Comparison of ENCODE assay signal across 16 cellular contexts in the genomic region with DNA sequence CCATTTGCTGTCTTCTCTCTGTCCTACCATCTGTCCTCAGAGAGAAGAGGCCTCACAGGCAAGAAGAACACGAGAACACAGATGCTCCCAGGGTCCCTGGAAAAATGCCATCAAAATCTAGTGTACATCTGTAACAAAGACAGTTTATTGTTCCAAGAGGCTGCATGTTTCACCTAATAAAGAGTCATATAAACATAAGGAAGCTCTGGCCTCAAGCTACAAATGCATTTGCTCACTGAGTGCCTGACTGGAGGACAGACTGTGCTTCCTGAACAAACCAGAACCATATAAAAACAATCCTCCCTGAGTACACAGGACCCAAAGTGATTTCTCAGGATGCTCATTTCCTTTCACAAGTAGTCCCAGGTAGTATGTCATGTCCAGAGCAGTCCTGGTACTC.
DNase-seq lines count a peak whose midpoint lies in the region; ATAC-seq, FAIRE-seq and TF ChIP-seq lines count a peak whose summit lies in the region.
"Had no signal": no experiment of that assay in that cellular context is flagged by ENCODE, and none has a peak within 500 bp of the region (broad histone marks: within the 10 kb centered on the region; RNA-seq: fewer than 3 reads in every experiment).

No MANE protein-coding gene starts in this region.

- H4K20me1 ChIP-seq in PC-3 (ENCODE audit: low read length) (no peaks in the 10 kb centered on the region), OCI-LY7 (ENCODE audit: insufficient read depth, low read length) (no peaks in the 10 kb centered on the region)

- ATAC-seq in PC-3 (peak; percentile 81), sciatic nerve (peak; percentile 31), HG03520 (IDR thresholded peaks at IDR 0.05; ENCODE audit: unreplicated experiment) (no peak), HG03469 (IDR thresholded peaks at IDR 0.05; ENCODE audit: unreplicated experiment) (no peak)
- ATAC-seq: SK-N-SH treated with all-trans-retinoic acid at 6 μM for 48 hours had no signal

- H3K4me1 ChIP-seq in PC-3 (ENCODE audit: insufficient read depth, low read length) = peaks cover 15% of the 10 kb centered on the region
- no peaks in the 10 kb centered on the region for H3K4me1 ChIP-seq in OCI-LY7 (ENCODE audit: insufficient read depth, low read length, poor library complexity, severe bottlenecking)

- H2AFZ ChIP-seq in PC-3 (ENCODE audit: low read length) = no peak overlapping the region
- H2AFZ ChIP-seq in OCI-LY7 (ENCODE audit: low read length) = no peak overlapping the region

- DNase-seq in LNCaP clone FGC (ENCODE audit: low read depth) = peak; percentile 99
- no peak for DNase-seq in PC-3
- peak; percentile 55 for DNase-seq in fibroblast of the conjunctiva (ENCODE audit: low read depth)
- DNase-seq in sciatic nerve (ENCODE audit: low spot score) = no peak
- no peak for DNase-seq in H54 (ENCODE audit: insufficient read length, low spot score)
- no peak for DNase-seq in OCI-LY7 (ENCODE audit: low spot score)
- DNase-seq: activated CD4-positive, CD25-positive, alpha-beta regulatory T cell; activated T-cell treated with anti-CD3 and anti-CD28 coated beads, Interleukin-2, amount 50 U/mL, for 1 hour; CD4-positive, alpha-beta memory T cell; effector CD8-positive, alpha-beta T cell; hippocampal formation; substantia nigra had no signal

- no peaks in the 10 kb centered on the region for H3K9me3 ChIP-seq in PC-3 (ENCODE audit: low read length)
- no peaks in the 10 kb centered on the region for H3K9me3 ChIP-seq in OCI-LY7 (ENCODE audit: low read length)

- H3F3A ChIP-seq in PC-3 (ENCODE audit: low read length, unreplicated experiment) = no peaks in the 10 kb centered on the region

- CTCF ChIA-PET in PC-3 (lab: Charles Lee) = interaction anchor here (0.7 kb wide), 1 partner anchor 14 kb away, joined by 3 read pairs; no protein-coding TSS in a partner anchor
- CTCF ChIA-PET in OCI-LY7 (lab: Charles Lee; ENCODE audit: unreplicated experiment) = no interaction called here

- H3K4me3 ChIP-seq in LNCaP clone FGC (ENCODE audit: low read depth, low read length) (no peak overlapping the region), PC-3 (ENCODE audit: low read length) (no peak overlapping the region), OCI-LY7 (ENCODE audit: low read depth, low read length, poor library complexity, severe bottlenecking) (no peak overlapping the region)

- H3K27ac ChIP-seq in PC-3 (ENCODE audit: low read length) = no peak overlapping the region
- no peak overlapping the region for H3K27ac ChIP-seq in OCI-LY7 (ENCODE audit: low read depth, low read length, poor library complexity, severe bottlenecking)
- H3K27ac ChIP-seq: HL-60 had no signal

- no peak for FAIRE-seq in H54 (lab: Jason Lieb, UNC)

- H3K79me2 ChIP-seq in PC-3 (ENCODE audit: low read length) = no peaks in the 10 kb centered on the region
- no peaks in the 10 kb centered on the region for H3K79me2 ChIP-seq in OCI-LY7 (ENCODE audit: insufficient read depth, low read depth, low read length)

- H3K9me2 ChIP-seq in PC-3 (replicated peaks; ENCODE audit: low read length) (0 out of 2 replicates have a peak, but pooled peaks cover 3% of the 10 kb centered on the region), OCI-LY7 (ENCODE audit: insufficient read depth, low read length) (no peaks in the 10 kb centered on the region)

- BruUV-seq in PC-3 (replicated peaks; lab: Mats Ljungman, UMichigan) (no TSS peak), OCI-LY7 (replicated peaks; lab: Mats Ljungman, UMichigan) (no TSS peak)

- H3K27me3 ChIP-seq in PC-3 (ENCODE audit: low read length) = no peaks in the 10 kb centered on the region

- no peak for TF ChIP-seq POLR2A in H54 (IDR thresholded peaks at IDR 0.05; ENCODE audit: low read depth, low read length)

- intact Hi-C loops in PC-3 (cut with micrococcal nuclease) = loop anchor here (5.0 kb wide), 3 partner anchors 38 to 212 kb away; no protein-coding TSS in a partner anchor
- intact Hi-C loops in sciatic nerve (cut with DNase I) = no loop called here
- intact Hi-C loops in OCI-LY7 (cut with micrococcal nuclease; ENCODE audit: unreplicated experiment) = no loop called here

- POLR2A ChIA-PET in PC-3 (lab: Charles Lee; ENCODE audit: unreplicated experiment) (no interaction called here), OCI-LY7 (lab: Charles Lee) (no interaction called here)

- H3K4me2 ChIP-seq in PC-3 (ENCODE audit: low read length) (no peak overlapping the region), OCI-LY7 (ENCODE audit: low read length) (no peak overlapping the region)

- no peak for TF ChIP-seq CTCF in LNCaP clone FGC (IDR thresholded peaks at IDR 0.05; ENCODE audit: control insufficient read depth, extremely low read depth, insufficient read depth)
- no peak for TF ChIP-seq CTCF in PC-3 (conservative IDR thresholded peaks at IDR 0.05; ENCODE audit: low read depth, low read length)
- TF ChIP-seq CTCF in OCI-LY7 (conservative IDR thresholded peaks at IDR 0.05; ENCODE audit: low read length) = no peak

- no peak overlapping the region for H3K9ac ChIP-seq in PC-3 (ENCODE audit: low read length)

- no peaks in the 10 kb centered on the region for H3K36me3 ChIP-seq in PC-3 (ENCODE audit: low read depth, low read length)
- no peaks in the 10 kb centered on the region for H3K36me3 ChIP-seq in OCI-LY7 (ENCODE audit: insufficient read depth, low read length)

Comparison
In these comparisons a context has a peak if more than half of its experiments do, and no peak if none do; other contexts are left out.
1. DNase-seq: peak in LNCaP clone FGC (single experiment) and fibroblast of the conjunctiva (single experiment); none in PC-3 (single experiment), sciatic nerve (single experiment), H54 (single experiment) and OCI-LY7 (single experiment).
2. ATAC-seq: peak in PC-3 (single experiment) and sciatic nerve (single experiment); none in HG03520 (single experiment) and HG03469 (single experiment).